In the genomic region with DNA sequence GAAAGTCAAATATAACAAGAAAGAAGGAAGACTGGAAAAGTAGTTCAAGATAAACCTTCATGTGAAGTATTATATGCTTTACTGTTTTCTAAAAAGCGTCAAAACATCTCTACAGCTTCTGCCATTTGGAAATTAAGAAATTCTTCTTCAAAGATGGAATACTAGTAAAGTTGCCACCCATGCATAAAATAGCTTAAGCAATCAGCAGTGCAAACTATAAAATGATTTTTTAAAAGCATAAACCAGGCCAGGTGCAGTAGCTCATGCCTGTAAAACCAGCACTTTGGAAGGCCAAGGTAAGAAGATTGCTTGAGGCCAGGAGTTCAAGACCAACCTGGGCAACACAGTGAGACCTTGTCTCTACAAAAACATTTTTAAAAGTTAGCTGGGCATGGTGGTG, we compare ENCODE assay signal across 30 cellular contexts.
"Had no signal": no experiment of that assay in that cellular context is flagged by ENCODE, and none has a peak within 500 bp of the region (broad histone marks: within the 10 kb centered on the region; RNA-seq: fewer than 3 reads in every experiment).

No MANE protein-coding gene starts in this region.

- H3K27me3 Mint-ChIP-seq: naive B cell; naive thymus-derived CD8-positive, alpha-beta T cell; natural killer cell treated with Interleukin-12 subunit alpha and Interleukin-12 subunit beta and Interleukin-15 and Interleukin-18, amount 100 ng/mL, for 72 hours; progenitor cell of endocrine pancreas; stimulated activated naive CD8-positive, alpha-beta T cell treated with anti-CD3 and anti-CD28 coated beads, Interleukin-15, amount 100 ng/mL, for 72 hours; type B pancreatic cell had no signal

- DNase-seq: naive B cell; naive thymus-derived CD8-positive, alpha-beta T cell; nephron progenitor cell; occipital lobe; ovary; posterior cingulate gyrus; psoas muscle; right cardiac atrium; right lobe of liver; sigmoid colon; small intestine; stimulated activated CD4-positive, alpha-beta T cell treated with anti-CD3 and anti-CD28 coated beads, Interleukin-15, amount 100 ng/mL, for 24 hours; stimulated activated CD4-positive, alpha-beta T cell treated with anti-CD3 and anti-CD28 coated beads, Interleukin-2, amount 100 ng/mL, for 24 hours; stimulated activated CD4-positive, alpha-beta T cell treated with anti-CD3 and anti-CD28 coated beads, Interleukin-2, amount 100 ng/mL, for 48 hours; stimulated activated CD4-positive, alpha-beta T cell treated with anti-CD3 and anti-CD28 coated beads, Interleukin-4, amount 100 ng/mL, for 24 hours; stimulated activated naive CD4-positive, alpha-beta T cell; stimulated activated naive CD8-positive, alpha-beta T cell treated with anti-CD3 and anti-CD28 coated beads, Interleukin-15, amount 100 ng/mL, for 72 hours; stimulated activated naive CD8-positive, alpha-beta T cell treated with anti-CD3 and anti-CD28 coated beads, Interleukin-15, Interleukin-2, amounts not matched to agents 100 U/mL and 50 U/mL, for 24 hours; substantia nigra; thyroid gland; upper lobe of right lung; uterus had no signal

- H3K36me3 Mint-ChIP-seq: natural killer cell treated with Interleukin-12 subunit alpha and Interleukin-12 subunit beta and Interleukin-15 and Interleukin-18, amount 100 ng/mL, for 72 hours had no signal

- H3K36me3 ChIP-seq: ovary, right lobe of liver, sigmoid colon, thoracic aorta, thyroid gland, upper lobe of right lung, uterus had no signal

- H3K27ac Mint-ChIP-seq: naive thymus-derived CD8-positive, alpha-beta T cell; natural killer cell treated with Interleukin-12 subunit alpha and Interleukin-12 subunit beta and Interleukin-15 and Interleukin-18, amount 100 ng/mL, for 72 hours; nephron progenitor cell; progenitor cell of endocrine pancreas; stimulated activated effector memory CD8-positive, alpha-beta T cell treated with anti-CD3 and anti-CD28 coated beads, Interleukin-12 subunit alpha, Interleukin-12 subunit beta, amount 100 ng/mL, for 72 hours; stimulated activated naive CD8-positive, alpha-beta T cell treated with anti-CD3 and anti-CD28 coated beads, Interleukin-15, amount 100 ng/mL, for 72 hours; type B pancreatic cell had no signal

- H3K9me3 Mint-ChIP-seq: naive B cell; naive thymus-derived CD8-positive, alpha-beta T cell; natural killer cell treated with Interleukin-12 subunit alpha and Interleukin-12 subunit beta and Interleukin-15 and Interleukin-18, amount 100 ng/mL, for 72 hours; nephron progenitor cell; neural crest cell; stimulated activated effector memory CD8-positive, alpha-beta T cell treated with anti-CD3 and anti-CD28 coated beads, Interleukin-12 subunit alpha, Interleukin-12 subunit beta, amount 100 ng/mL, for 72 hours; stimulated activated naive CD8-positive, alpha-beta T cell treated with anti-CD3 and anti-CD28 coated beads, Interleukin-15, amount 100 ng/mL, for 72 hours; type B pancreatic cell had no signal

- H3K27ac ChIP-seq: ovary, parathyroid adenoma, psoas muscle, right lobe of liver, sigmoid colon, thoracic aorta, thyroid gland, tibial nerve, upper lobe of right lung, uterus had no signal

- H3K27me3 ChIP-seq: ovary, right lobe of liver, sigmoid colon, thyroid gland, tibial nerve, upper lobe of right lung, uterus had no signal

- H3K4me3 Mint-ChIP-seq: naive B cell; naive thymus-derived CD8-positive, alpha-beta T cell; natural killer cell treated with Interleukin-12 subunit alpha and Interleukin-12 subunit beta and Interleukin-15 and Interleukin-18, amount 100 ng/mL, for 72 hours; nephron progenitor cell; neural crest cell; stimulated activated effector memory CD8-positive, alpha-beta T cell treated with anti-CD3 and anti-CD28 coated beads, Interleukin-12 subunit alpha, Interleukin-12 subunit beta, amount 100 ng/mL, for 72 hours; stimulated activated naive CD8-positive, alpha-beta T cell treated with anti-CD3 and anti-CD28 coated beads, Interleukin-15, amount 100 ng/mL, for 72 hours; type B pancreatic cell had no signal

- H3K9ac ChIP-seq: parathyroid adenoma had no signal

- H2AFZ ChIP-seq: parathyroid adenoma had no signal

- ATAC-seq: naive thymus-derived CD8-positive, alpha-beta T cell; natural killer cell treated with Interleukin-12 subunit alpha and Interleukin-12 subunit beta and Interleukin-15 and Interleukin-18, amount 100 ng/mL, for 72 hours; psoas muscle; right cardiac atrium; right lobe of liver; stimulated activated effector memory CD8-positive, alpha-beta T cell treated with anti-CD3 and anti-CD28 coated beads, Interleukin-12 subunit alpha, Interleukin-12 subunit beta, amount 100 ng/mL, for 72 hours; stimulated activated naive CD8-positive, alpha-beta T cell treated with anti-CD3 and anti-CD28 coated beads, Interleukin-15, amount 100 ng/mL, for 72 hours; stimulated activated naive CD8-positive, alpha-beta T cell treated with anti-CD3 and anti-CD28 coated beads, Interleukin-15, Interleukin-2, amounts not matched to agents 100 U/mL and 50 U/mL, for 24 hours; upper lobe of right lung had no signal

- H3K9me3 ChIP-seq: ovary, psoas muscle, right lobe of liver, sigmoid colon, thoracic aorta, thyroid gland, tibial nerve, upper lobe of right lung, uterus had no signal

- FAIRE-seq: small intestine had no signal

- H3K4me3 ChIP-seq: ovary, psoas muscle, right lobe of liver, sigmoid colon, thoracic aorta, thyroid gland, tibial nerve, upper lobe of right lung, uterus had no signal

- H3K4me1 ChIP-seq: parathyroid adenoma, thyroid gland, tibial nerve, uterus had no signal
